16 cellular contexts compared by ENCODE assay signal in the genomic region with DNA sequence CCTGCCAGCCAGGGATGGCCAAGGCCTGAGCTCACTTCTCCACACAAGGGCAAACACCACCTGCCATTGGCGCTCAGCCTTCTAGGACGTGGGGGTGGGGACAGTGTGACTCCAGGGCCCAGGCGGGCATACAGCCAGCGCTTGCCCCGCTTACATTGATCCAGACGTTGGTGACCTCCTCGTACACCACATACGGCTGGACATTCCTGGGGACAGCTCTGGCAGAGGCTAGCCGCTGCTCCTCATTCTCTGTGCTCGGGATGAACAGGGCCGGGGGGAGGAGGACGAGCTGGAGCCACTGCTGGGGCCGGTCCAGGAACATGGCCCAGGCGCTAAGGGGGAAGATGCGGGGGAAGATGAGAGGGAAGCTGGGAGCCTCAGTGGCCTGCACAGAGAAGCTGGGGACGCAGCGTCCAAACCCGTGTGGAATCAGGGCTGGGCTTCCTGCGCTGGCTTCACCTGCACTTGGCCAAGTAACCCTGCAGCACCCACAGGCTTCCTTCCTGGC. TPM values are rescaled to one million over a fixed set of nuclear protein-coding genes. Genes with fewer than 3 reads are reported as not detected.
DNase-seq lines count a peak whose midpoint lies in the region; ATAC-seq and TF ChIP-seq lines count a peak whose summit lies in the region.
"Had no signal": no experiment of that assay in that cellular context is flagged by ENCODE, and none has a peak within 500 bp of the region (broad histone marks: within the 10 kb centered on the region; RNA-seq: fewer than 3 reads in every experiment).

No MANE protein-coding gene starts in this region.

- DNase-seq in breast epithelium (ENCODE audit: low spot score in 2 of 2) (peak; percentile 66 to 76), NOMO-1 treated with dmso at 0.1 percent for 144 hours (lab: John Stamatoyannopoulos, UW; ENCODE audit: unreplicated experiment) (no peak)
- DNase-seq in natural killer cell treated with Interleukin-12 subunit alpha and Interleukin-12 subunit beta and Interleukin-15 and Interleukin-18, amount 100 ng/mL, for 72 hours (ENCODE audit: low spot score): no peak
- DNase-seq: activated CD4-positive, alpha-beta T cell treated with anti-CD3 and anti-CD28 coated beads, Interleukin-2, amount 10 ng/mL, durations not matched to agents 24 days and 14 days; CD4-positive, CD25-positive, alpha-beta regulatory T cell; mesendoderm; NCI-H1092; NCI-H510A; T-helper 2 cell had no signal

- H3K4me3 ChIP-seq in KMS-11 (IDR thresholded peaks at IDR 0.05; ENCODE audit: insufficient read depth, low read depth, low read length) (no peak overlapping the region), breast epithelium (peak overlapping the region in 2 of 3 donors; percentile 13 to 45), subcutaneous abdominal adipose tissue (ENCODE audit: low read depth in 1 of 5, low read length in 5 of 5) (peak overlapping the region in 2 of 5 donors; percentile 17 to 32)
- H3K4me3 ChIP-seq: pancreas had no signal

- H3K27ac Mint-ChIP-seq in natural killer cell treated with Interleukin-12 subunit alpha and Interleukin-12 subunit beta and Interleukin-15 and Interleukin-18, amount 100 ng/mL, for 72 hours: no peak overlapping the region
- H3K27ac Mint-ChIP-seq: activated CD4-positive, alpha-beta T cell treated with anti-CD3 and anti-CD28 coated beads, Interleukin-2, amount 10 ng/mL, durations not matched to agents 24 days and 14 days had no signal

- H3K36me3 Mint-ChIP-seq in natural killer cell treated with Interleukin-12 subunit alpha and Interleukin-12 subunit beta and Interleukin-15 and Interleukin-18, amount 100 ng/mL, for 72 hours: peaks cover 5% of the 10 kb centered on the region

- peak overlapping the region; percentile 96 for H3K27ac ChIP-seq in KMS-11
- H3K27ac ChIP-seq in breast epithelium: peak overlapping the region; percentile 91 to 96
- peak overlapping the region; percentile 79 for H3K27ac ChIP-seq in layer of hippocampus (ENCODE audit: low read depth, low read length)
- H3K27ac ChIP-seq in subcutaneous abdominal adipose tissue (ENCODE audit: low read depth, low read length): peak overlapping the region; percentile 16
- H3K27ac ChIP-seq: pancreas had no signal

- H3K36me3 ChIP-seq in KMS-11 (ENCODE audit: insufficient read depth) (no peaks in the 10 kb centered on the region), breast epithelium (peaks cover 9% of the 10 kb centered on the region), subcutaneous abdominal adipose tissue (ENCODE audit: control insufficient read depth in 5 of 5, insufficient read depth in 5 of 5, low read length in 5 of 5) (peaks cover 0 to 90% (median 79%) of the 10 kb centered on the region in 5 donors)

- no peak for TF ChIP-seq CTCF in KMS-11 (conservative IDR thresholded peaks at IDR 0.05; ENCODE audit: low read depth, low read length)
- TF ChIP-seq CTCF in breast epithelium (IDR thresholded peaks at IDR 0.05): no peak

- H3K27me3 ChIP-seq in KMS-11 (ENCODE audit: insufficient read depth, low read depth) (no peaks in the 10 kb centered on the region), breast epithelium (no peaks in the 10 kb centered on the region), layer of hippocampus (ENCODE audit: control insufficient read depth, insufficient read depth, low read length) (no peaks in the 10 kb centered on the region), subcutaneous abdominal adipose tissue (ENCODE audit: control insufficient read depth in 5 of 5, insufficient read depth in 4 of 5, low read length in 5 of 5) (no peaks in the 10 kb centered on the region)
- H3K27me3 ChIP-seq: pancreas had no signal

- no peaks in the 10 kb centered on the region for H4K20me1 ChIP-seq in KMS-11 (ENCODE audit: insufficient read depth)

- H2AFZ ChIP-seq in KMS-11 (ENCODE audit: low read depth): no peak overlapping the region

- H3K4me1 Mint-ChIP-seq in natural killer cell treated with Interleukin-12 subunit alpha and Interleukin-12 subunit beta and Interleukin-15 and Interleukin-18, amount 100 ng/mL, for 72 hours (ENCODE audit: low read depth in 2 of 2): peaks cover 0 to 9% of the 10 kb centered on the region in 2 donors
- H3K4me1 Mint-ChIP-seq: activated CD4-positive, alpha-beta T cell treated with anti-CD3 and anti-CD28 coated beads, Interleukin-2, amount 10 ng/mL, durations not matched to agents 24 days and 14 days; brain; CD4-positive, CD25-positive, alpha-beta regulatory T cell had no signal

- H3K9me3 ChIP-seq in breast epithelium (no peaks in the 10 kb centered on the region), subcutaneous abdominal adipose tissue (ENCODE audit: control insufficient read depth in 5 of 5, low read length in 5 of 5) (no peaks in the 10 kb centered on the region)
- H3K9me3 ChIP-seq: pancreas had no signal

- H3K9me3 Mint-ChIP-seq in natural killer cell treated with Interleukin-12 subunit alpha and Interleukin-12 subunit beta and Interleukin-15 and Interleukin-18, amount 100 ng/mL, for 72 hours: no peaks in the 10 kb centered on the region
- H3K9me3 Mint-ChIP-seq: activated CD4-positive, alpha-beta T cell treated with anti-CD3 and anti-CD28 coated beads, Interleukin-2, amount 10 ng/mL, durations not matched to agents 24 days and 14 days; brain; CD4-positive, CD25-positive, alpha-beta regulatory T cell had no signal

- H3K9ac ChIP-seq in KMS-11 (no peak overlapping the region), subcutaneous abdominal adipose tissue (ENCODE audit: low read length in 5 of 5) (no peak overlapping the region)

- intact Hi-C loops in breast epithelium (cut with DNase I; ENCODE audit: low total_unique reads): no loop called here

- no peaks in the 10 kb centered on the region for H3K27me3 Mint-ChIP-seq in natural killer cell treated with Interleukin-12 subunit alpha and Interleukin-12 subunit beta and Interleukin-15 and Interleukin-18, amount 100 ng/mL, for 72 hours
- H3K27me3 Mint-ChIP-seq: activated CD4-positive, alpha-beta T cell treated with anti-CD3 and anti-CD28 coated beads, Interleukin-2, amount 10 ng/mL, durations not matched to agents 24 days and 14 days; brain; CD4-positive, CD25-positive, alpha-beta regulatory T cell had no signal

- H3K4me1 ChIP-seq in KMS-11 (ENCODE audit: low read depth, poor library complexity, severe bottlenecking) (peaks cover 57% of the 10 kb centered on the region), breast epithelium (peaks cover 9 to 13% of the 10 kb centered on the region in 2 donors), subcutaneous abdominal adipose tissue (ENCODE audit: control insufficient read depth in 5 of 5, insufficient read depth in 5 of 5, low read length in 5 of 5) (peaks cover 0 to 47% (median 22%) of the 10 kb centered on the region in 5 donors)
- H3K4me1 ChIP-seq: pancreas had no signal

- H3K79me2 ChIP-seq in KMS-11 (ENCODE audit: insufficient read depth, low read depth): no peaks in the 10 kb centered on the region

- TF ChIP-seq POLR2A in breast epithelium (IDR thresholded peaks at IDR 0.05): no peak

- no peak overlapping the region for H3K4me3 Mint-ChIP-seq in natural killer cell treated with Interleukin-12 subunit alpha and Interleukin-12 subunit beta and Interleukin-15 and Interleukin-18, amount 100 ng/mL, for 72 hours
- H3K4me3 Mint-ChIP-seq: activated CD4-positive, alpha-beta T cell treated with anti-CD3 and anti-CD28 coated beads, Interleukin-2, amount 10 ng/mL, durations not matched to agents 24 days and 14 days; brain; CD4-positive, CD25-positive, alpha-beta regulatory T cell had no signal

- no peak for ATAC-seq in natural killer cell treated with Interleukin-12 subunit alpha and Interleukin-12 subunit beta and Interleukin-15 and Interleukin-18, amount 100 ng/mL, for 72 hours
- ATAC-seq in GM21381 (IDR thresholded peaks at IDR 0.05; ENCODE audit: unreplicated experiment) (no peak), GM19035 (IDR thresholded peaks at IDR 0.05; ENCODE audit: unreplicated experiment) (no peak)

- no peak overlapping the region for H3K4me2 ChIP-seq in KMS-11

RNA-seq across cellular contexts. Expression of gene MYDGF, which starts 25.1 kb away (rescaled TPM):
- total RNA-seq in breast epithelium: 10 to 100 TPM; 36.3 to 55.1 (median 42.1) TPM
- total RNA-seq in natural killer cell treated with Interleukin-12 subunit alpha and Interleukin-12 subunit beta and Interleukin-15 and Interleukin-18, amount 100 ng/mL, for 72 hours: 100 to 1,000 TPM; 107 to 195 TPM

RNA-seq across cellular contexts. Expression of gene DPP9, which starts 28.4 kb away (rescaled TPM):
- total RNA-seq in breast epithelium: 10 to 100 TPM; 33.6 to 74.1 (median 49.6) TPM
- total RNA-seq in natural killer cell treated with Interleukin-12 subunit alpha and Interleukin-12 subunit beta and Interleukin-15 and Interleukin-18, amount 100 ng/mL, for 72 hours: 100 to 1,000 TPM; 125 to 175 TPM

RNA-seq across cellular contexts. Expression of gene TNFAIP8L1, which starts 56.0 kb away (rescaled TPM):
- 1 to 10 TPM; 1.6 to 3.6 (median 2.9) TPM for total RNA-seq in breast epithelium
- 10 to 100 TPM in 1 of 2 donors, 1 to 10 TPM in 1; 8.3 to 10.3 TPM for total RNA-seq in natural killer cell treated with Interleukin-12 subunit alpha and Interleukin-12 subunit beta and Interleukin-15 and Interleukin-18, amount 100 ng/mL, for 72 hours

Comparison
In these comparisons a context has a peak if more than half of its experiments do, and no peak if none do; other contexts are left out.
1. H3K27ac ChIP-seq: peak in every context shown above with its lines; median percentile 96 in KMS-11; 94 in breast epithelium; 79 in layer of hippocampus; 16 in subcutaneous abdominal adipose tissue.
2. DNase-seq: peak in breast epithelium (2 of 2); none in natural killer cell treated with Interleukin-12 subunit alpha and Interleukin-12 subunit beta and Interleukin-15 and Interleukin-18, amount 100 ng/mL, for 72 hours (single experiment) and NOMO-1 treated with dmso at 0.1 percent for 144 hours (single experiment).